In the genomic region with DNA sequence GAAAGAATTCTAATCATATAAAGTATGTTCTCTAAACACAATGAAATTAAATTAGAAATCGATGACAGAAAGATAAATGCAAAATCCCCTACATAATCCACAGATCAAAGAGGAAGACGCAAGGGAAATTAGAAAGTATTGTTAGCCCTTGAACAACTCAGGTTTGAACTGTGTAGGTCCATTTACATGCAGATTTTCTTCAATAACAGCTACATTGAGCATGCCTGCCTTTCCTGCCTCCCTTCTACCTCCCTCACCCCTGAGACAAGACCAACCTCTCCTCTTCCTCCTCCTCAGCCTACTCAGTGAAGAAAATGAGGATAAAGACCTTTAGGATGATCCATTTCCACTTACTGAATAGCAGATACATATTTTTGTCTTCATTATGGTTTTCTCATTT, we compare ENCODE assay signal across 32 cellular contexts.
"Had no signal": no experiment of that assay in that cellular context is flagged by ENCODE, and none has a peak within 500 bp of the region (broad histone marks: within the 10 kb centered on the region; RNA-seq: fewer than 3 reads in every experiment).

No MANE protein-coding gene starts in this region.

- H3K4me1 ChIP-seq: body of pancreas had no signal

- FAIRE-seq: colon, endothelial cell of umbilical vein had no signal

- H3K4me3 ChIP-seq: adrenal gland, body of pancreas, esophagus squamous epithelium, gastroesophageal sphincter had no signal

- ATAC-seq: activated CD4-positive, alpha-beta T cell treated with anti-CD3 and anti-CD28 coated beads for 36 hours; activated CD8-positive, alpha-beta memory T cell treated with anti-CD3 and anti-CD28 coated beads, Interleukin-2, amount 10 ng/mL, durations not matched to agents 7 days and 5 days; activated CD8-positive, alpha-beta T cell treated with anti-CD3 and anti-CD28 coated beads, Interleukin-2, amount 10 ng/mL, durations not matched to agents 7 days and 5 days; activated naive CD8-positive, alpha-beta T cell treated with anti-CD3 and anti-CD28 coated beads, Interleukin-2, amount 50 U/mL, for 24 hours; body of pancreas; effector memory CD8-positive, alpha-beta T cell; gastroesophageal sphincter; T-cell had no signal

- H3K27ac ChIP-seq: adrenal gland, body of pancreas, epithelial cell of prostate, esophagus squamous epithelium, gastroesophageal sphincter, WERI-Rb-1 had no signal

- H3K36me3 ChIP-seq: adrenal gland, WERI-Rb-1 had no signal

- H3K27me3 ChIP-seq: adrenal gland, body of pancreas, esophagus squamous epithelium, gastroesophageal sphincter had no signal

- DNase-seq: activated CD4-positive, alpha-beta memory T cell treated with anti-CD3 and anti-CD28 coated beads for 36 hours; activated CD4-positive, alpha-beta T cell treated with anti-CD3 and anti-CD28 coated beads for 36 hours; activated CD4-positive, alpha-beta T cell treated with anti-CD3 and anti-CD28 coated beads, Interleukin-2, amount 10 ng/mL, durations not matched to agents 24 days and 14 days; activated CD4-positive, CD25-positive, alpha-beta regulatory T cell; activated CD4-positive, CD25-positive, alpha-beta regulatory T cell treated with anti-CD3 and anti-CD28 coated beads, Interleukin-2, amount 50 U/mL, for 72 hours; activated CD8-positive, alpha-beta memory T cell treated with anti-CD3 and anti-CD28 coated beads, Interleukin-2, amount 10 ng/mL, durations not matched to agents 7 days and 5 days; activated CD8-positive, alpha-beta memory T cell treated with anti-CD3 and anti-CD28 coated beads, Interleukin-2, amount 50 U/mL, for 4 hours; activated CD8-positive, alpha-beta T cell treated with anti-CD3 and anti-CD28 coated beads, Interleukin-2, amount 10 ng/mL, durations not matched to agents 7 days and 5 days; activated effector memory CD4-positive, alpha-beta T cell treated with anti-CD3 and anti-CD28 coated beads, Interleukin-2, amount 50 U/mL, for 16 hours; activated naive CD4-positive, alpha-beta T cell treated with anti-CD3 and anti-CD28 coated beads for 36 hours; activated naive CD8-positive, alpha-beta T cell treated with anti-CD3 and anti-CD28 coated beads for 36 hours; activated naive CD8-positive, alpha-beta T cell treated with anti-CD3 and anti-CD28 coated beads, Interleukin-2, amount 50 U/mL, for 24 hours; activated T-cell treated with anti-CD3 and anti-CD28 coated beads, Interleukin-2, amount 50 U/mL, for 1 hour; activated T-cell treated with anti-CD3 and anti-CD28 coated beads, Interleukin-2, amount 50 U/mL, for 48 hours; adrenal gland; amygdala; aorta; body of pancreas; caudate nucleus; cortex of kidney; dermis blood vessel endothelial cell; effector CD4-positive, alpha-beta T cell; effector memory CD8-positive, alpha-beta T cell; esophagus squamous epithelium; foreskin melanocyte; T-cell; T1000; WERI-Rb-1 had no signal

- H3K9me3 ChIP-seq: adrenal gland, body of pancreas, esophagus squamous epithelium, gastroesophageal sphincter had no signal
